ENCODE assay signal across 13 cellular contexts in genomic region chr20:49029203-49029602, GRCh38.
"Had no signal": no experiment of that assay in that cellular context is flagged by ENCODE, and none has a peak within 500 bp of the region (broad histone marks: within the 10 kb centered on the region; RNA-seq: fewer than 3 reads in every experiment).

No MANE protein-coding gene starts in this region.

- DNase-seq: activated CD4-positive, alpha-beta T cell treated with anti-CD3 and anti-CD28 coated beads for 4 hours; activated naive CD4-positive, alpha-beta T cell treated with anti-CD3 and anti-CD28 coated beads, Interleukin-2, amount 50 U/mL, for 16 hours; activated T-cell treated with anti-CD3 and anti-CD28 coated beads for 4 hours; effector CD4-positive, alpha-beta T cell; left cardiac atrium; naive B cell; right cardiac atrium; T-helper 9 cell; tibial artery had no signal

- H3K27me3 Mint-ChIP-seq: naive B cell, progenitor cell of endocrine pancreas had no signal

- ATAC-seq: left cardiac atrium, right cardiac atrium had no signal

- H3K27ac ChIP-seq: tibial artery had no signal

- H3K27ac Mint-ChIP-seq: activated T-helper 2 cell treated with anti-CD3 and anti-CD28 coated beads, Interferon-gamma antibody, Interleukin-2, Interleukin-4, amounts not matched to agents 10 μg/mL and 5 μg/mL and 100 μg/mL, durations not matched to agents 14 hours and 24 hours and 36 hours; progenitor cell of endocrine pancreas had no signal

- H3K4me1 ChIP-seq: tibial artery had no signal

- H3K9me3 ChIP-seq: tibial artery had no signal

- H3K4me3 ChIP-seq: lung, smooth muscle cell, tibial artery had no signal

- H3K4me1 Mint-ChIP-seq: naive B cell had no signal

- H3K27me3 ChIP-seq: tibial artery had no signal

- H3K9me3 Mint-ChIP-seq: activated T-helper 2 cell treated with anti-CD3 and anti-CD28 coated beads, Interferon-gamma antibody, Interleukin-2, Interleukin-4, amounts not matched to agents 10 μg/mL and 5 μg/mL and 100 μg/mL, durations not matched to agents 14 hours and 24 hours and 36 hours; naive B cell had no signal
